Comparison of ENCODE assay signal across 20 cellular contexts in genomic region chr4:176910646-176911045, GRCh38.
A peak's percentile ranks its signal among the peaks of the same experiment; 100 is the strongest.
DNase-seq lines count a peak whose midpoint lies in the region; ATAC-seq and TF ChIP-seq lines count a peak whose summit lies in the region.
"Had no signal": no experiment of that assay in that cellular context is flagged by ENCODE, and none has a peak within 500 bp of the region (broad histone marks: within the 10 kb centered on the region; RNA-seq: fewer than 3 reads in every experiment).

No MANE protein-coding gene starts in this region.

- H3K4me1 Mint-ChIP-seq in neural progenitor cell: no peaks in the 10 kb centered on the region
- no peaks in the 10 kb centered on the region for H3K4me1 Mint-ChIP-seq in activated CD4-positive, alpha-beta T cell treated with anti-CD3 and anti-CD28 coated beads for 36 hours
- H3K4me1 Mint-ChIP-seq: B cell; CD4-positive, CD25-positive, alpha-beta regulatory T cell had no signal

- peak; percentile 58 for DNase-seq in D341Med (ENCODE audit: low spot score)
- peak; percentile 76 for DNase-seq in NCI-H82 (lab: John Stamatoyannopoulos, UW)
- peak; percentile 54 for DNase-seq in WERI-Rb-1
- DNase-seq in neural progenitor cell (ENCODE audit: low spot score): peak; percentile 10
- DNase-seq in activated CD4-positive, alpha-beta T cell treated with anti-CD3 and anti-CD28 coated beads for 36 hours: no peak
- no peak for DNase-seq in GM13976 (ENCODE audit: low spot score)
- no peak for DNase-seq in NCI-H446 (lab: John Stamatoyannopoulos, UW)
- DNase-seq: Caco-2; CD4-positive, CD25-positive, alpha-beta regulatory T cell; CD8-positive, alpha-beta T cell; DMS 273 treated with DMSO at 0.1 percent for 48 hours; DMS79 treated with DMSO at 0.1 percent for 48 hours; GM23248; H7; HCEC 1CT had no signal

- H3K4me1 ChIP-seq in neural progenitor cell: no peaks in the 10 kb centered on the region
- H3K4me1 ChIP-seq: BLaER1, Caco-2 had no signal

- no peak overlapping the region for H3K27ac Mint-ChIP-seq in neural progenitor cell
- H3K27ac Mint-ChIP-seq in activated CD4-positive, alpha-beta T cell treated with anti-CD3 and anti-CD28 coated beads for 36 hours: no peak overlapping the region
- H3K27ac Mint-ChIP-seq: B cell; CD4-positive, CD25-positive, alpha-beta regulatory T cell; CD8-positive, alpha-beta T cell had no signal

- H3K79me2 ChIP-seq in neural progenitor cell (ENCODE audit: low read depth): no peaks in the 10 kb centered on the region

- no peak overlapping the region for H3K9ac ChIP-seq in neural progenitor cell
- H3K9ac ChIP-seq: BLaER1, GM23248 had no signal

- no peak overlapping the region for H2AFZ ChIP-seq in neural progenitor cell (replicated peaks)
- H2AFZ ChIP-seq: GM23248 had no signal

- CTCF ChIA-PET in activated CD4-positive, alpha-beta T cell treated with anti-CD3 and anti-CD28 coated beads for 36 hours (lab: Charles Lee): interaction anchor here (0.7 kb wide), 1 partner anchor 1815 kb away, joined by 3 read pairs; no protein-coding TSS in a partner anchor

- no peak for ATAC-seq in GM19324 (IDR thresholded peaks at IDR 0.05; ENCODE audit: low FRiP score, unreplicated experiment)
- ATAC-seq in activated CD4-positive, alpha-beta T cell treated with anti-CD3 and anti-CD28 coated beads for 36 hours: no peak
- ATAC-seq: CD8-positive, alpha-beta T cell had no signal

- H3K36me3 ChIP-seq in WERI-Rb-1: no peaks in the 10 kb centered on the region
- no peaks in the 10 kb centered on the region for H3K36me3 ChIP-seq in neural progenitor cell
- H3K36me3 ChIP-seq: BLaER1 had no signal

- no peaks in the 10 kb centered on the region for H3F3A ChIP-seq in neural progenitor cell (ENCODE audit: low read depth)

- H3K27me3 Mint-ChIP-seq in neural progenitor cell (ENCODE audit: insufficient read depth, low read depth): no peaks in the 10 kb centered on the region
- no peaks in the 10 kb centered on the region for H3K27me3 Mint-ChIP-seq in activated CD4-positive, alpha-beta T cell treated with anti-CD3 and anti-CD28 coated beads for 36 hours
- H3K27me3 Mint-ChIP-seq: B cell; CD4-positive, CD25-positive, alpha-beta regulatory T cell had no signal

- no peaks in the 10 kb centered on the region for H4K20me1 ChIP-seq in neural progenitor cell (ENCODE audit: low read depth)
- H4K20me1 ChIP-seq: BLaER1 had no signal

- H3K36me3 Mint-ChIP-seq in neural progenitor cell: no peaks in the 10 kb centered on the region
- no peaks in the 10 kb centered on the region for H3K36me3 Mint-ChIP-seq in activated CD4-positive, alpha-beta T cell treated with anti-CD3 and anti-CD28 coated beads for 36 hours (ENCODE audit: low read depth)
- H3K36me3 Mint-ChIP-seq: CD4-positive, CD25-positive, alpha-beta regulatory T cell; CD8-positive, alpha-beta T cell had no signal

- intact Hi-C loops in activated CD4-positive, alpha-beta T cell treated with anti-CD3 and anti-CD28 coated beads for 36 hours (cut with DNase I, micrococcal nuclease): no loop called here

- POLR2A ChIA-PET in activated CD4-positive, alpha-beta T cell treated with anti-CD3 and anti-CD28 coated beads for 36 hours (lab: Charles Lee): no interaction called here

- no peak overlapping the region for H3K4me3 ChIP-seq in WERI-Rb-1 (ENCODE audit: low read depth, low read length)
- H3K4me3 ChIP-seq in neural progenitor cell: no peak overlapping the region
- H3K4me3 ChIP-seq: BLaER1, GM23248 had no signal

- no peak overlapping the region for H3K27ac ChIP-seq in WERI-Rb-1
- no peak overlapping the region for H3K27ac ChIP-seq in neural progenitor cell
- H3K27ac ChIP-seq: 22Rv1, BLaER1, C4-2B, GM23248 had no signal

- no peak overlapping the region for H3K4me3 Mint-ChIP-seq in neural progenitor cell
- no peak overlapping the region for H3K4me3 Mint-ChIP-seq in activated CD4-positive, alpha-beta T cell treated with anti-CD3 and anti-CD28 coated beads for 36 hours
- H3K4me3 Mint-ChIP-seq: B cell; CD4-positive, CD25-positive, alpha-beta regulatory T cell; CD8-positive, alpha-beta T cell had no signal

- peaks cover 14% of the 10 kb centered on the region for H3K9me3 Mint-ChIP-seq in neural progenitor cell
- H3K9me3 Mint-ChIP-seq in activated CD4-positive, alpha-beta T cell treated with anti-CD3 and anti-CD28 coated beads for 36 hours (ENCODE audit: low read depth): peaks cover 7% of the 10 kb centered on the region

- in situ Hi-C loops in GM13976 (cut with MboI; ENCODE audit: low sequenced_read_pairs, unreplicated experiment): no loop called here

- H3K9me3 ChIP-seq in WERI-Rb-1 (ENCODE audit: severe bottlenecking): peaks cover 2% of the 10 kb centered on the region
- no peaks in the 10 kb centered on the region for H3K9me3 ChIP-seq in neural progenitor cell (ENCODE audit: low read depth)
- H3K9me3 ChIP-seq: Caco-2 had no signal

- H3K27me3 ChIP-seq in WERI-Rb-1 (ENCODE audit: insufficient read depth, low read depth, severe bottlenecking) (no peaks in the 10 kb centered on the region), neural progenitor cell (no peaks in the 10 kb centered on the region)
- H3K27me3 ChIP-seq: BLaER1 had no signal

- no peak for TF ChIP-seq CTCF in WERI-Rb-1 (IDR thresholded peaks at IDR 0.05; ENCODE audit: low read depth, low read length)
- TF ChIP-seq CTCF in neural progenitor cell (IDR thresholded peaks at IDR 0.05): no peak
- TF ChIP-seq CTCF in GM13976 (IDR thresholded peaks at IDR 0.05; ENCODE audit: borderline replicate concordance, control extremely low read depth, extremely low read depth, insufficient read depth, missing control alignments): no peak

- no peak overlapping the region for H3K4me2 ChIP-seq in neural progenitor cell
- H3K4me2 ChIP-seq: BLaER1 had no signal

Comparison
In these comparisons a context has a peak if more than half of its experiments do, and no peak if none do; other contexts are left out.
1. DNase-seq: peak in D341Med (single experiment), NCI-H82 (single experiment), WERI-Rb-1 (single experiment) and neural progenitor cell (single experiment); none in activated CD4-positive, alpha-beta T cell treated with anti-CD3 and anti-CD28 coated beads for 36 hours (single experiment), GM13976 (single experiment) and NCI-H446 (0 of 2).